In the genomic region with DNA sequence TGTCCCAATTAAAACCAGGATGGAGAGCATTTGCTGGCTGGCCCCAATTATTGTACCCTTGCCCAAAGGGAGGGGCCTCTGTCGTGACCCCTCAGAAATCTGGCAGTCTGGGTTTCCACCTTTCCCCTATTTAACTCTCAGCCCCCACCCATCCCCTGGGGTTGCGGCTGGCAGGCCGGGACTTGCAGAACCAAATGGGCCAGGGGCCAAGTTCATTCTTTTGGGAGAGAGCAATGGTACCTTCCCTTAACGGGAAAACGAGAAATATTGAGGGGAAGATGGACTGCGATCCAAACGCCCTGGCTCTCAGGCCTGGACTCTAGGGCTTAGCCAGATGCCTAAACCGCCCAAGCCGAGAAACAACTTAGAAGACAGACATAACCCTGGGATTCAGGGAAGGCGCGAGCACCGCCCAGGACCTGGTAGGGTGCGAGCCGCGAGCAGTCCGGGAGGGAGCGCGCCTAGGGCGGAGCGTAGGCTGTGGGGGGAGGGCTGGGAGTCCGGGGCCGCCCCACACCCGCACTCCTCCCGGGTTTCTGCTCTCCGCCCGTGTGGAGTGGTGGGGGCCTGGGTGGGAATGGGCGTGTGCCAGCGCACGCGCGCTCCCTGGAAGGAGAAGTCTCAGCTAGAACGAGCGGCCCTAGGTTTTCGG, we compare ENCODE assay signal across 8 cellular contexts. TPM values are rescaled to one million over a fixed set of nuclear protein-coding genes. Genes with fewer than 3 reads are reported as not detected.
DNase-seq lines count a peak whose midpoint lies in the region; ATAC-seq and TF ChIP-seq lines count a peak whose summit lies in the region.

A gene with protein sequence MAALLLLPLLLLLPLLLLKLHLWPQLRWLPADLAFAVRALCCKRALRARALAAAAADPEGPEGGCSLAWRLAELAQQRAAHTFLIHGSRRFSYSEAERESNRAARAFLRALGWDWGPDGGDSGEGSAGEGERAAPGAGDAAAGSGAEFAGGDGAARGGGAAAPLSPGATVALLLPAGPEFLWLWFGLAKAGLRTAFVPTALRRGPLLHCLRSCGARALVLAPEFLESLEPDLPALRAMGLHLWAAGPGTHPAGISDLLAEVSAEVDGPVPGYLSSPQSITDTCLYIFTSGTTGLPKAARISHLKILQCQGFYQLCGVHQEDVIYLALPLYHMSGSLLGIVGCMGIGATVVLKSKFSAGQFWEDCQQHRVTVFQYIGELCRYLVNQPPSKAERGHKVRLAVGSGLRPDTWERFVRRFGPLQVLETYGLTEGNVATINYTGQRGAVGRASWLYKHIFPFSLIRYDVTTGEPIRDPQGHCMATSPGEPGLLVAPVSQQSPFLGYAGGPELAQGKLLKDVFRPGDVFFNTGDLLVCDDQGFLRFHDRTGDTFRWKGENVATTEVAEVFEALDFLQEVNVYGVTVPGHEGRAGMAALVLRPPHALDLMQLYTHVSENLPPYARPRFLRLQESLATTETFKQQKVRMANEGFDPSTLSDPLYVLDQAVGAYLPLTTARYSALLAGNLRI (plus strand): TSS at position 628 of the 652 bp plus-strand sequence. CDS start 91 bp downstream, outside the sequence.

- peak within 1 kb of the TSS; percentile 69 for H3K4me3 ChIP-seq in NT2/D1 (ENCODE audit: insufficient read length, low read depth)
- peak within 1 kb of the TSS; percentile 57 to 89 (median 77) for H3K4me3 ChIP-seq in spleen

- peak within 1 kb of the TSS; percentile 99 for H3K9ac ChIP-seq in NT2/D1 (ENCODE audit: insufficient read length, low read depth)

- peak; percentile 88 for DNase-seq in NK-92 treated with Interleukin-12 subunit alpha and Interleukin-12 subunit beta, amount 100 ng/mL, for 24 hours (lab: John Stamatoyannopoulos, UW)
- no peak for DNase-seq in NK-92 (lab: John Stamatoyannopoulos, UW; ENCODE audit: unreplicated experiment)
- DNase-seq in NT2/D1 (ENCODE audit: low read depth, low spot score) = peak; percentile 20
- DNase-seq in cerebellum (ENCODE audit: low spot score) = peak; percentile 77
- DNase-seq in islet precursor cell = peak; percentile 81
- DNase-seq in spleen = peak; percentile 74

- peaks cover 34% of the 10 kb centered on the region for H3K4me1 ChIP-seq in NT2/D1 (ENCODE audit: insufficient read depth, insufficient read length)
- H3K4me1 ChIP-seq in spleen = peaks cover 24 to 97% (median 72%) of the 10 kb centered on the region in 6 donors

- 10 to 22% (median 13%) methylated on average over 17 to 34 of the region's 34 CpGs for WGBS in spleen, 5 donors

- H3K9me3 ChIP-seq in NT2/D1 (ENCODE audit: insufficient read depth, low read length) (no peaks in the 10 kb centered on the region), spleen (no peaks in the 10 kb centered on the region)

- H3K36me3 ChIP-seq in NT2/D1 (ENCODE audit: insufficient read depth, insufficient read length, low read length) (peaks cover 59% of the 10 kb centered on the region), spleen (peaks cover 3 to 59% (median 23%) of the 10 kb centered on the region in 6 donors)

- intact Hi-C loops in spleen (cut with DNase I; ENCODE audit: low total_unique reads) = no loop called here

- no peak for TF ChIP-seq POLR2A in spleen (IDR thresholded peaks at IDR 0.05)

- no peak for TF ChIP-seq CTCF in spleen (IDR thresholded peaks at IDR 0.05 in 8 of 11, conservative IDR thresholded peaks at IDR 0.05 in 3 of 11)

- H3K27ac ChIP-seq in spleen = peak within 1 kb of the TSS; percentile 76 to 93 (median 84)

- ATAC-seq in HG03095 (IDR thresholded peaks at IDR 0.05; ENCODE audit: unreplicated experiment) (peak; percentile 37), HG02763 (IDR thresholded peaks at IDR 0.05; ENCODE audit: unreplicated experiment) (no peak)

- H3K27me3 ChIP-seq in NT2/D1 (ENCODE audit: insufficient read depth, insufficient read length) (no peaks in the 10 kb centered on the region), spleen (replicated peaks in 1 of 7) (no peaks in the 10 kb centered on the region)

RNA-seq across cellular contexts. Expression of the gene that starts here (rescaled TPM):
- total RNA-seq in cerebellum = 9.6 TPM
- 10 to 100 TPM; 11.1 to 28.4 (median 20.0) TPM for total RNA-seq in spleen
- polyA plus RNA-seq in spleen = 10 to 100 TPM; 23.4 to 54.5 (median 48.6) TPM
